ENCODE assay signal across 2 cellular contexts in the genomic region with DNA sequence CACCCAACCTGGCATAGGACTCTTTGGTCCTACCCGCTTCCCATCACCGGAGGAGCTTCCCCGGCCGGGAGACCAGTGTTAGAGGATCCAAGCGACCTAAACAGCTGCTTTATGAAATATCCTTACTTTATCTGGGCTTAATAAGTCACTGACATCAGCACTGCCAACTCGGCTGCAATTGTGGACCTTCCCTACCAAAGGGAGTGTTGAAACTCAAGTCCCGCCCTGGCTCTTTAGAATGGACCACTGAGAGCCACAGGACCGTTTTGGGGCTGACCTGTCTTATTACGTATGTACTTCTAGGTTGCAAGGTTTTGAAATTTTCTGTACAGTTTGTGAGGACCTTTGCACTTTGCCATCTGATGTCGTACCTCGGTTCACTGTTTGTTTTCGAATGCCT.
A peak's percentile ranks its signal among the peaks of the same experiment; 100 is the strongest.
TF ChIP-seq lines count a peak whose summit lies in the region.

No MANE protein-coding gene starts in this region.

TF ChIP-seq in liver, 16 proteins besides CTCF, POLR2A, EP300 and RAD21 (continued from another document):
- TF ChIP-seq, protein P1, sequence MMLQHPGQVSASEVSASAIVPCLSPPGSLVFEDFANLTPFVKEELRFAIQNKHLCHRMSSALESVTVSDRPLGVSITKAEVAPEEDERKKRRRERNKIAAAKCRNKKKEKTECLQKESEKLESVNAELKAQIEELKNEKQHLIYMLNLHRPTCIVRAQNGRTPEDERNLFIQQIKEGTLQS (IDR thresholded peaks at IDR 0.05), result no peak
- TF ChIP-seq SP1 (IDR thresholded peaks at IDR 0.05) (peak; percentile 81), FOXA2 (IDR thresholded peaks at IDR 0.05) (peak; percentile 14), HNF4G (IDR thresholded peaks at IDR 0.05) (peak; percentile 57), GABPA (IDR thresholded peaks at IDR 0.05 in 1 of 2, conservative IDR thresholded peaks at IDR 0.05 in 1 of 2) (no peak)
- TF ChIP-seq, protein P2, sequence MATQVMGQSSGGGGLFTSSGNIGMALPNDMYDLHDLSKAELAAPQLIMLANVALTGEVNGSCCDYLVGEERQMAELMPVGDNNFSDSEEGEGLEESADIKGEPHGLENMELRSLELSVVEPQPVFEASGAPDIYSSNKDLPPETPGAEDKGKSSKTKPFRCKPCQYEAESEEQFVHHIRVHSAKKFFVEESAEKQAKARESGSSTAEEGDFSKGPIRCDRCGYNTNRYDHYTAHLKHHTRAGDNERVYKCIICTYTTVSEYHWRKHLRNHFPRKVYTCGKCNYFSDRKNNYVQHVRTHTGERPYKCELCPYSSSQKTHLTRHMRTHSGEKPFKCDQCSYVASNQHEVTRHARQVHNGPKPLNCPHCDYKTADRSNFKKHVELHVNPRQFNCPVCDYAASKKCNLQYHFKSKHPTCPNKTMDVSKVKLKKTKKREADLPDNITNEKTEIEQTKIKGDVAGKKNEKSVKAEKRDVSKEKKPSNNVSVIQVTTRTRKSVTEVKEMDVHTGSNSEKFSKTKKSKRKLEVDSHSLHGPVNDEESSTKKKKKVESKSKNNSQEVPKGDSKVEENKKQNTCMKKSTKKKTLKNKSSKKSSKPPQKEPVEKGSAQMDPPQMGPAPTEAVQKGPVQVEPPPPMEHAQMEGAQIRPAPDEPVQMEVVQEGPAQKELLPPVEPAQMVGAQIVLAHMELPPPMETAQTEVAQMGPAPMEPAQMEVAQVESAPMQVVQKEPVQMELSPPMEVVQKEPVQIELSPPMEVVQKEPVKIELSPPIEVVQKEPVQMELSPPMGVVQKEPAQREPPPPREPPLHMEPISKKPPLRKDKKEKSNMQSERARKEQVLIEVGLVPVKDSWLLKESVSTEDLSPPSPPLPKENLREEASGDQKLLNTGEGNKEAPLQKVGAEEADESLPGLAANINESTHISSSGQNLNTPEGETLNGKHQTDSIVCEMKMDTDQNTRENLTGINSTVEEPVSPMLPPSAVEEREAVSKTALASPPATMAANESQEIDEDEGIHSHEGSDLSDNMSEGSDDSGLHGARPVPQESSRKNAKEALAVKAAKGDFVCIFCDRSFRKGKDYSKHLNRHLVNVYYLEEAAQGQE (IDR thresholded peaks at IDR 0.05), result peak; percentile 90
TF ChIP-seq in liver: peak in this region for 10.

TF ChIP-seq in HepG2, 621 proteins besides CTCF, POLR2A, EP300 and RAD21 (continued from another document):
- no peak for TF ChIP-seq ZNF253 (CRISPR knock-in tag; IDR thresholded peaks at IDR 0.05; ENCODE audit: borderline replicate concordance)
- no peak for TF ChIP-seq HNRNPL (IDR thresholded peaks at IDR 0.05; ENCODE audit: low read depth, low read length)
